Comparison of ENCODE assay signal across 1 cellular context in the genomic region with DNA sequence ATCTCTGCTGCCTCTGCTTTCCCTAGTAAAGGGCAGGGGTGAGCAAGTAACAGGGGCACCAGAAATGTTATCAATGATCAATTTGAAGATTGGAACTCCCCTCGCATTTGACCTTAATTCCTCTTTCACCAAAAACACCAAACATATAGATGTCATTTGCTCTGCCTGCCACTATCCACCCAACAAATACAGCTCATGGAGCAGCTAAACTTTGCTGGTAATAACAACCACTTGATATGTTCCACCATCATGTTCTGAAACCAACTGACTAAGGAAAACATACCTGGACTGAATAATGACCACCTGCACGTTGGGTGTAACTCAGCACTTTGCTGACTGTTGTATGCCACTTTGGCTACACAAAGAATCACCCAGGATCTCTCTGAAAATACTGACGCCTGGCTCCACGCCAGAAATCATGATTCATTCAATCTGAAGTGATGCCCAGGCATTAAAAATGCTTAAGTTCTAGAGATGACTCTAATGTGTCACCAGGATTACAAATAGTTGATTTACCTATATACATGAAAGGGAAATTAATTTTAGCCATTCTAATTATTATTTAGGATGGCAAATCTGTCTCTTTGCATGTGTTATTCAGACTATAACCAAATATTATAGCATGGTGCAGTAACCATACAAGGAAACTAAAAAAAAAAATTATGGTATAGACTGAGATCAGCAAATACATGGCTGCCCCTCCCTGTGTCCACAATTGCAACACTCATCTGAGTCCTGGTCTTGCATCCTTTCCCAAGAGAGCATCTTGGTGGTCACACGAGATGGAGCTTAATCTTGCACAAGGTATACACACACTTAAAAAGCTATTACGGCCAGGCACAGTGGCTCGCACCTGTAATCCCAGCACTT.
A peak's percentile ranks its signal among the peaks of the same experiment; 100 is the strongest.
TF ChIP-seq lines count a peak whose summit lies in the region.

No MANE protein-coding gene starts in this region.

TF ChIP-seq in HepG2, 621 proteins besides CTCF, POLR2A, EP300 and RAD21 (continued from another document and continues in another):
- TF ChIP-seq, protein P1, sequence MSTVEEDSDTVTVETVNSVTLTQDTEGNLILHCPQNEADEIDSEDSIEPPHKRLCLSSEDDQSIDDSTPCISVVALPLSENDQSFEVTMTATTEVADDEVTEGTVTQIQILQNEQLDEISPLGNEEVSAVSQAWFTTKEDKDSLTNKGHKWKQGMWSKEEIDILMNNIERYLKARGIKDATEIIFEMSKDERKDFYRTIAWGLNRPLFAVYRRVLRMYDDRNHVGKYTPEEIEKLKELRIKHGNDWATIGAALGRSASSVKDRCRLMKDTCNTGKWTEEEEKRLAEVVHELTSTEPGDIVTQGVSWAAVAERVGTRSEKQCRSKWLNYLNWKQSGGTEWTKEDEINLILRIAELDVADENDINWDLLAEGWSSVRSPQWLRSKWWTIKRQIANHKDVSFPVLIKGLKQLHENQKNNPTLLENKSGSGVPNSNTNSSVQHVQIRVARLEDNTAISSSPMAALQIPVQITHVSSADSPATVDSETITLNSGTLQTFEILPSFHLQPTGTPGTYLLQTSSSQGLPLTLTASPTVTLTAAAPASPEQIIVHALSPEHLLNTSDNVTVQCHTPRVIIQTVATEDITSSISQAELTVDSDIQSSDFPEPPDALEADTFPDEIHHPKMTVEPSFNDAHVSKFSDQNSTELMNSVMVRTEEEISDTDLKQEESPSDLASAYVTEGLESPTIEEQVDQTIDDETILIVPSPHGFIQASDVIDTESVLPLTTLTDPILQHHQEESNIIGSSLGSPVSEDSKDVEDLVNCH (CRISPR knock-in tag; IDR thresholded peaks at IDR 0.05), result no peak
- TF ChIP-seq SIX4 (CRISPR knock-in tag; IDR thresholded peaks at IDR 0.05) (peak; percentile 11; the same call in 1 of the 2 replicates), ZNF232 (CRISPR knock-in tag; IDR thresholded peaks at IDR 0.05; ENCODE audit: borderline replicate concordance) (no peak), MED13 (CRISPR knock-in tag; IDR thresholded peaks at IDR 0.05) (no peak), ZFP37 (CRISPR knock-in tag; IDR thresholded peaks at IDR 0.05; ENCODE audit: borderline replicate concordance) (no peak), THAP11 (CRISPR knock-in tag; IDR thresholded peaks at IDR 0.05) (peak; percentile 19; the same call in 1 of the 2 replicates), ISX (CRISPR knock-in tag; conservative IDR thresholded peaks at IDR 0.05) (no peak), FOXA3 (CRISPR knock-in tag; IDR thresholded peaks at IDR 0.05) (peak; percentile 74), SALL1 (CRISPR knock-in tag; IDR thresholded peaks at IDR 0.05) (peak; percentile 52), ZNF616 (CRISPR knock-in tag; IDR thresholded peaks at IDR 0.05; ENCODE audit: low read depth) (no peak), PPARG (CRISPR knock-in tag; conservative IDR thresholded peaks at IDR 0.05) (no peak; the same call in 1 of the 2 replicates), TOE1 (CRISPR knock-in tag; IDR thresholded peaks at IDR 0.05) (no peak), HMG20A (CRISPR knock-in tag; IDR thresholded peaks at IDR 0.05; ENCODE audit: borderline replicate concordance) (peak; percentile 54), NR2F6 (IDR thresholded peaks at IDR 0.05) (no peak), NR2F6 (CRISPR knock-in tag; IDR thresholded peaks at IDR 0.05) (peak; percentile 31; the same call in 1 of the 2 replicates), ISL2 (CRISPR knock-in tag; IDR thresholded peaks at IDR 0.05) (0 out of 2 replicates have a peak, but pooled peaks have one; percentile 36), SMYD3 (CRISPR knock-in tag; IDR thresholded peaks at IDR 0.05) (no peak), ZNF605 (CRISPR knock-in tag; IDR thresholded peaks at IDR 0.05) (peak; percentile 25; the same call in 1 of the 2 replicates), TGIF2 (CRISPR knock-in tag; IDR thresholded peaks at IDR 0.05) (no peak), ZBTB8A (CRISPR knock-in tag; IDR thresholded peaks at IDR 0.05; ENCODE audit: borderline replicate concordance, low read depth) (no peak), NCOA5 (CRISPR knock-in tag; IDR thresholded peaks at IDR 0.05) (no peak), NR2C2 (CRISPR knock-in tag; IDR thresholded peaks at IDR 0.05; ENCODE audit: borderline replicate concordance) (0 out of 2 replicates have a peak, but pooled peaks have one; percentile 8), NONO (IDR thresholded peaks at IDR 0.05) (no peak), NONO (CRISPR knock-in tag; conservative IDR thresholded peaks at IDR 0.05) (no peak), HMG20B (CRISPR knock-in tag; conservative IDR thresholded peaks at IDR 0.05) (peak; percentile 75; the same call in 1 of the 2 replicates), NR2F2 (IDR thresholded peaks at IDR 0.05; ENCODE audit: borderline replicate concordance, low read depth) (no peak), TEAD3 (CRISPR knock-in tag; optimal IDR thresholded peaks at IDR 0.05; ENCODE audit: borderline replicate concordance) (peak; percentile 14), ZBTB20 (CRISPR knock-in tag; IDR thresholded peaks at IDR 0.05; ENCODE audit: borderline replicate concordance, low read depth) (0 out of 2 replicates have a peak, but pooled peaks have one; percentile 36), BCL6 (CRISPR knock-in tag; IDR thresholded peaks at IDR 0.05) (peak; percentile 63; the same call in 1 of the 2 replicates), ZNF644 (CRISPR knock-in tag; IDR thresholded peaks at IDR 0.05; ENCODE audit: low read depth) (peak; percentile 76), ELF3 (CRISPR knock-in tag; IDR thresholded peaks at IDR 0.05) (peak; percentile 88), SRSF1 (optimal IDR thresholded peaks at IDR 0.05; ENCODE audit: low read depth, low read length) (no peak), SSRP1 (CRISPR knock-in tag; IDR thresholded peaks at IDR 0.05) (peak; percentile 83; the same call in 1 of the 2 replicates), FOXK2 (IDR thresholded peaks at IDR 0.05) (no peak)
- TF ChIP-seq, protein P2, sequence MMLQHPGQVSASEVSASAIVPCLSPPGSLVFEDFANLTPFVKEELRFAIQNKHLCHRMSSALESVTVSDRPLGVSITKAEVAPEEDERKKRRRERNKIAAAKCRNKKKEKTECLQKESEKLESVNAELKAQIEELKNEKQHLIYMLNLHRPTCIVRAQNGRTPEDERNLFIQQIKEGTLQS (CRISPR knock-in tag; IDR thresholded peaks at IDR 0.05), result no peak; the same call in 1 of the 2 replicates
- TF ChIP-seq, protein P3, sequence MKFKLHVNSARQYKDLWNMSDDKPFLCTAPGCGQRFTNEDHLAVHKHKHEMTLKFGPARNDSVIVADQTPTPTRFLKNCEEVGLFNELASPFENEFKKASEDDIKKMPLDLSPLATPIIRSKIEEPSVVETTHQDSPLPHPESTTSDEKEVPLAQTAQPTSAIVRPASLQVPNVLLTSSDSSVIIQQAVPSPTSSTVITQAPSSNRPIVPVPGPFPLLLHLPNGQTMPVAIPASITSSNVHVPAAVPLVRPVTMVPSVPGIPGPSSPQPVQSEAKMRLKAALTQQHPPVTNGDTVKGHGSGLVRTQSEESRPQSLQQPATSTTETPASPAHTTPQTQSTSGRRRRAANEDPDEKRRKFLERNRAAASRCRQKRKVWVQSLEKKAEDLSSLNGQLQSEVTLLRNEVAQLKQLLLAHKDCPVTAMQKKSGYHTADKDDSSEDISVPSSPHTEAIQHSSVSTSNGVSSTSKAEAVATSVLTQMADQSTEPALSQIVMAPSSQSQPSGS (CRISPR knock-in tag; IDR thresholded peaks at IDR 0.05), result 0 out of 2 replicates have a peak, but pooled peaks have one; percentile 47
- TF ChIP-seq, protein P4, sequence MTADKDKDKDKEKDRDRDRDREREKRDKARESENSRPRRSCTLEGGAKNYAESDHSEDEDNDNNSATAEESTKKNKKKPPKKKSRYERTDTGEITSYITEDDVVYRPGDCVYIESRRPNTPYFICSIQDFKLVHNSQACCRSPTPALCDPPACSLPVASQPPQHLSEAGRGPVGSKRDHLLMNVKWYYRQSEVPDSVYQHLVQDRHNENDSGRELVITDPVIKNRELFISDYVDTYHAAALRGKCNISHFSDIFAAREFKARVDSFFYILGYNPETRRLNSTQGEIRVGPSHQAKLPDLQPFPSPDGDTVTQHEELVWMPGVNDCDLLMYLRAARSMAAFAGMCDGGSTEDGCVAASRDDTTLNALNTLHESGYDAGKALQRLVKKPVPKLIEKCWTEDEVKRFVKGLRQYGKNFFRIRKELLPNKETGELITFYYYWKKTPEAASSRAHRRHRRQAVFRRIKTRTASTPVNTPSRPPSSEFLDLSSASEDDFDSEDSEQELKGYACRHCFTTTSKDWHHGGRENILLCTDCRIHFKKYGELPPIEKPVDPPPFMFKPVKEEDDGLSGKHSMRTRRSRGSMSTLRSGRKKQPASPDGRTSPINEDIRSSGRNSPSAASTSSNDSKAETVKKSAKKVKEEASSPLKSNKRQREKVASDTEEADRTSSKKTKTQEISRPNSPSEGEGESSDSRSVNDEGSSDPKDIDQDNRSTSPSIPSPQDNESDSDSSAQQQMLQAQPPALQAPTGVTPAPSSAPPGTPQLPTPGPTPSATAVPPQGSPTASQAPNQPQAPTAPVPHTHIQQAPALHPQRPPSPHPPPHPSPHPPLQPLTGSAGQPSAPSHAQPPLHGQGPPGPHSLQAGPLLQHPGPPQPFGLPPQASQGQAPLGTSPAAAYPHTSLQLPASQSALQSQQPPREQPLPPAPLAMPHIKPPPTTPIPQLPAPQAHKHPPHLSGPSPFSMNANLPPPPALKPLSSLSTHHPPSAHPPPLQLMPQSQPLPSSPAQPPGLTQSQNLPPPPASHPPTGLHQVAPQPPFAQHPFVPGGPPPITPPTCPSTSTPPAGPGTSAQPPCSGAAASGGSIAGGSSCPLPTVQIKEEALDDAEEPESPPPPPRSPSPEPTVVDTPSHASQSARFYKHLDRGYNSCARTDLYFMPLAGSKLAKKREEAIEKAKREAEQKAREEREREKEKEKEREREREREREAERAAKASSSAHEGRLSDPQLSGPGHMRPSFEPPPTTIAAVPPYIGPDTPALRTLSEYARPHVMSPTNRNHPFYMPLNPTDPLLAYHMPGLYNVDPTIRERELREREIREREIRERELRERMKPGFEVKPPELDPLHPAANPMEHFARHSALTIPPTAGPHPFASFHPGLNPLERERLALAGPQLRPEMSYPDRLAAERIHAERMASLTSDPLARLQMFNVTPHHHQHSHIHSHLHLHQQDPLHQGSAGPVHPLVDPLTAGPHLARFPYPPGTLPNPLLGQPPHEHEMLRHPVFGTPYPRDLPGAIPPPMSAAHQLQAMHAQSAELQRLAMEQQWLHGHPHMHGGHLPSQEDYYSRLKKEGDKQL (CRISPR knock-in tag; IDR thresholded peaks at IDR 0.05; ENCODE audit: low read depth), result 0 out of 2 replicates have a peak, but pooled peaks have one; percentile 46
- TF ChIP-seq, protein P5, sequence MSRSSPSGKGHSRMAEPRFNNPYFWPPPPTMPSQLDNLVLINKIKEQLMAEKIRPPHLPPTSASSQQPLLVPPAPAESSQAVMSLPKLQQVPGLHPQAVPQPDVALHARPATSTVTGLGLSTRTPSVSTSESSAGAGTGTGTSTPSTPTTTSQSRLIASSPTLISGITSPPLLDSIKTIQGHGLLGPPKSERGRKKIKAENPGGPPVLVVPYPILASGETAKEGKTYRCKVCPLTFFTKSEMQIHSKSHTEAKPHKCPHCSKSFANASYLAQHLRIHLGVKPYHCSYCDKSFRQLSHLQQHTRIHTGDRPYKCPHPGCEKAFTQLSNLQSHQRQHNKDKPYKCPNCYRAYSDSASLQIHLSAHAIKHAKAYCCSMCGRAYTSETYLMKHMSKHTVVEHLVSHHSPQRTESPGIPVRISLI (CRISPR knock-in tag; IDR thresholded peaks at IDR 0.05; ENCODE audit: borderline replicate concordance), result peak; percentile 92
- TF ChIP-seq, protein P6, sequence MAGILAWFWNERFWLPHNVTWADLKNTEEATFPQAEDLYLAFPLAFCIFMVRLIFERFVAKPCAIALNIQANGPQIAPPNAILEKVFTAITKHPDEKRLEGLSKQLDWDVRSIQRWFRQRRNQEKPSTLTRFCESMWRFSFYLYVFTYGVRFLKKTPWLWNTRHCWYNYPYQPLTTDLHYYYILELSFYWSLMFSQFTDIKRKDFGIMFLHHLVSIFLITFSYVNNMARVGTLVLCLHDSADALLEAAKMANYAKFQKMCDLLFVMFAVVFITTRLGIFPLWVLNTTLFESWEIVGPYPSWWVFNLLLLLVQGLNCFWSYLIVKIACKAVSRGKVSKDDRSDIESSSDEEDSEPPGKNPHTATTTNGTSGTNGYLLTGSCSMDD (CRISPR knock-in tag; IDR thresholded peaks at IDR 0.05), result no peak
- TF ChIP-seq, protein P7, sequence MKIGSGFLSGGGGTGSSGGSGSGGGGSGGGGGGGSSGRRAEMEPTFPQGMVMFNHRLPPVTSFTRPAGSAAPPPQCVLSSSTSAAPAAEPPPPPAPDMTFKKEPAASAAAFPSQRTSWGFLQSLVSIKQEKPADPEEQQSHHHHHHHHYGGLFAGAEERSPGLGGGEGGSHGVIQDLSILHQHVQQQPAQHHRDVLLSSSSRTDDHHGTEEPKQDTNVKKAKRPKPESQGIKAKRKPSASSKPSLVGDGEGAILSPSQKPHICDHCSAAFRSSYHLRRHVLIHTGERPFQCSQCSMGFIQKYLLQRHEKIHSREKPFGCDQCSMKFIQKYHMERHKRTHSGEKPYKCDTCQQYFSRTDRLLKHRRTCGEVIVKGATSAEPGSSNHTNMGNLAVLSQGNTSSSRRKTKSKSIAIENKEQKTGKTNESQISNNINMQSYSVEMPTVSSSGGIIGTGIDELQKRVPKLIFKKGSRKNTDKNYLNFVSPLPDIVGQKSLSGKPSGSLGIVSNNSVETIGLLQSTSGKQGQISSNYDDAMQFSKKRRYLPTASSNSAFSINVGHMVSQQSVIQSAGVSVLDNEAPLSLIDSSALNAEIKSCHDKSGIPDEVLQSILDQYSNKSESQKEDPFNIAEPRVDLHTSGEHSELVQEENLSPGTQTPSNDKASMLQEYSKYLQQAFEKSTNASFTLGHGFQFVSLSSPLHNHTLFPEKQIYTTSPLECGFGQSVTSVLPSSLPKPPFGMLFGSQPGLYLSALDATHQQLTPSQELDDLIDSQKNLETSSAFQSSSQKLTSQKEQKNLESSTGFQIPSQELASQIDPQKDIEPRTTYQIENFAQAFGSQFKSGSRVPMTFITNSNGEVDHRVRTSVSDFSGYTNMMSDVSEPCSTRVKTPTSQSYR (CRISPR knock-in tag; IDR thresholded peaks at IDR 0.05; ENCODE audit: borderline replicate concordance), result 0 out of 2 replicates have a peak, but pooled peaks have one; percentile 16
- TF ChIP-seq, protein P8, sequence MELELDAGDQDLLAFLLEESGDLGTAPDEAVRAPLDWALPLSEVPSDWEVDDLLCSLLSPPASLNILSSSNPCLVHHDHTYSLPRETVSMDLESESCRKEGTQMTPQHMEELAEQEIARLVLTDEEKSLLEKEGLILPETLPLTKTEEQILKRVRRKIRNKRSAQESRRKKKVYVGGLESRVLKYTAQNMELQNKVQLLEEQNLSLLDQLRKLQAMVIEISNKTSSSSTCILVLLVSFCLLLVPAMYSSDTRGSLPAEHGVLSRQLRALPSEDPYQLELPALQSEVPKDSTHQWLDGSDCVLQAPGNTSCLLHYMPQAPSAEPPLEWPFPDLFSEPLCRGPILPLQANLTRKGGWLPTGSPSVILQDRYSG (CRISPR knock-in tag; IDR thresholded peaks at IDR 0.05), result no peak
- TF ChIP-seq, protein P9, sequence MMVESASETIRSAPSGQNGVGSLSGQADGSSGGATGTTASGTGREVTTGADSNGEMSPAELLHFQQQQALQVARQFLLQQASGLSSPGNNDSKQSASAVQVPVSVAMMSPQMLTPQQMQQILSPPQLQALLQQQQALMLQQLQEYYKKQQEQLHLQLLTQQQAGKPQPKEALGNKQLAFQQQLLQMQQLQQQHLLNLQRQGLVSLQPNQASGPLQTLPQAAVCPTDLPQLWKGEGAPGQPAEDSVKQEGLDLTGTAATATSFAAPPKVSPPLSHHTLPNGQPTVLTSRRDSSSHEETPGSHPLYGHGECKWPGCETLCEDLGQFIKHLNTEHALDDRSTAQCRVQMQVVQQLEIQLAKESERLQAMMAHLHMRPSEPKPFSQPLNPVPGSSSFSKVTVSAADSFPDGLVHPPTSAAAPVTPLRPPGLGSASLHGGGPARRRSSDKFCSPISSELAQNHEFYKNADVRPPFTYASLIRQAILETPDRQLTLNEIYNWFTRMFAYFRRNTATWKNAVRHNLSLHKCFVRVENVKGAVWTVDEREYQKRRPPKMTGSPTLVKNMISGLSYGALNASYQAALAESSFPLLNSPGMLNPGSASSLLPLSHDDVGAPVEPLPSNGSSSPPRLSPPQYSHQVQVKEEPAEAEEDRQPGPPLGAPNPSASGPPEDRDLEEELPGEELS (CRISPR knock-in tag; IDR thresholded peaks at IDR 0.05), result peak; percentile 47; the same call in 1 of the 2 replicates
